12 cellular contexts compared by ENCODE assay signal in the genomic region with DNA sequence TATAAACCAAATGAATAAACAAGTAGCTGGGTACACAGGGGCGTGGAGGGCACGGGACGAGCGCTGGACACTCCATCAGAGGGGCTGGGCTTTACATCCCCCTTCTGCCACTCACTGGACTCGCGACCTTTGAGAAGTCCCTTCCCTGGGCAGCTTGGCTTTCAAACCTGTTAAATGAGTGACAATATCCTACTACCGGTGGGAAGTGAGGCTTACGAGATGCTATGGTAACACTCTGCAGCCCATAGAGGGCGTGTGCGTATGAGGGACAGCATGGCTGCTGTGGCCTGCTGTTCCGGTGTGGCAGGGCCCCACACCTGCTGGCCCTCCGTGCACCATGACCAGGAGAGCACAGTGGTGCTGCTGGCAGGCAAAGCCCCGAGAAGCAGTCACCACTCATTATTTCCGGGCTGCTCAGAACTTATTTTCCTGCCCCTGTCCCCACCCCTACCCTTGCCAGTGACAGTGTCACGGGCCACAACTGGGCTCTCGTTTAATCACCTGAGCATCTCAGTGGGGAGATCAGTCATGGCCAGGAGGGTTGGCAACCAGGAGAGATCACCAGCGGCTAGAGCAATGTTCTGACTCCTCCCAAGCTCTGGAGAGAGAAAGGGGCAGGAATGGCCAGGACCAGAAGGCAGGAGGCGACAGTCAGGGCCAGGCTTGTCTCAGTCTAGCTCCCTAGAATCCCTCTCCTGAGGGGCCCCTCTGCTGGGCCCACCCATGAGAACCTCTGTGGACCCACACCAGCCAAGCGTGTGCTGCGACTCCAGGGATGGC. TPM values are rescaled to one million over a fixed set of nuclear protein-coding genes. Genes with fewer than 3 reads are reported as not detected.
DNase-seq lines count a peak whose midpoint lies in the region; TF ChIP-seq lines count a peak whose summit lies in the region.
"Had no signal": no experiment of that assay in that cellular context is flagged by ENCODE, and none has a peak within 500 bp of the region (broad histone marks: within the 10 kb centered on the region; RNA-seq: fewer than 3 reads in every experiment).

No MANE protein-coding gene starts in this region.

- no peak for TF ChIP-seq POLR2A in spleen (IDR thresholded peaks at IDR 0.05)

- H3K4me3 ChIP-seq in endodermal cell (ENCODE audit: low read length) (no peak overlapping the region), spleen (no peak overlapping the region)
- H3K4me3 ChIP-seq: breast epithelium, esophagus muscularis mucosa had no signal

- H3K27ac ChIP-seq in endodermal cell (ENCODE audit: low read depth, low read length) (no peak overlapping the region), spleen (no peak overlapping the region)
- H3K27ac ChIP-seq: breast epithelium, esophagus muscularis mucosa had no signal

- H3K27me3 Mint-ChIP-seq in endodermal cell (ENCODE audit: insufficient read depth): no peaks in the 10 kb centered on the region
- H3K27me3 Mint-ChIP-seq: activated T-helper 17 cell treated with anti-CD3 and anti-CD28 coated beads, Interleukin-2, amount 50 U/mL, for 72 hours; natural killer cell treated with Interleukin-12 subunit alpha and Interleukin-12 subunit beta and Interleukin-15 and Interleukin-18, amount 100 ng/mL, for 72 hours had no signal

- H3K36me3 ChIP-seq in endodermal cell (ENCODE audit: control insufficient read depth, insufficient read depth, low read length) (peaks cover 64% of the 10 kb centered on the region), spleen (peaks cover 0 to 84% (median 42%) of the 10 kb centered on the region in 6 donors)
- H3K36me3 ChIP-seq: breast epithelium had no signal

- intact Hi-C loops in spleen (cut with DNase I; ENCODE audit: low total_unique reads): no loop called here

- peaks cover 12% of the 10 kb centered on the region for H3K36me3 Mint-ChIP-seq in endodermal cell (ENCODE audit: low read depth)

- H3K4me1 ChIP-seq in endodermal cell (ENCODE audit: control insufficient read depth, insufficient read depth, low read length) (no peaks in the 10 kb centered on the region), spleen (peaks cover 0 to 4% (median 0%) of the 10 kb centered on the region in 6 donors)
- H3K4me1 ChIP-seq: breast epithelium had no signal

- H3K4me1 Mint-ChIP-seq in endodermal cell: peaks cover 2% of the 10 kb centered on the region

- 81 to 85% methylated on average over 13 to 20 of the region's 20 CpGs for WGBS in endodermal cell (ENCODE audit: insufficient coverage in 1 of 2, insufficient read length in 1 of 2), 2 experiments
- 85 to 94% (median 91%) methylated on average over 18 to 20 of the region's 20 CpGs for WGBS in spleen, 5 donors

- no peaks in the 10 kb centered on the region for H3K9me3 Mint-ChIP-seq in endodermal cell
- H3K9me3 Mint-ChIP-seq: activated T-helper 17 cell treated with anti-CD3 and anti-CD28 coated beads, Interleukin-2, amount 50 U/mL, for 72 hours; natural killer cell treated with Interleukin-12 subunit alpha and Interleukin-12 subunit beta and Interleukin-15 and Interleukin-18, amount 100 ng/mL, for 72 hours had no signal

- TF ChIP-seq CTCF in endodermal cell (conservative IDR thresholded peaks at IDR 0.05): peak; percentile 80
- no peak for TF ChIP-seq CTCF in spleen (IDR thresholded peaks at IDR 0.05 in 8 of 11, conservative IDR thresholded peaks at IDR 0.05 in 3 of 11)

- H3K9me3 ChIP-seq in endodermal cell (ENCODE audit: control insufficient read depth, low read length) (no peaks in the 10 kb centered on the region), spleen (no peaks in the 10 kb centered on the region)
- H3K9me3 ChIP-seq: breast epithelium, esophagus muscularis mucosa had no signal

- H3K4me3 Mint-ChIP-seq in endodermal cell: no peak overlapping the region
- H3K4me3 Mint-ChIP-seq: activated T-helper 17 cell treated with anti-CD3 and anti-CD28 coated beads, Interleukin-2, amount 50 U/mL, for 72 hours; natural killer cell treated with Interleukin-12 subunit alpha and Interleukin-12 subunit beta and Interleukin-15 and Interleukin-18, amount 100 ng/mL, for 72 hours had no signal

- no peak overlapping the region for H3K9ac ChIP-seq in endodermal cell (ENCODE audit: extremely low read depth, low read length, poor library complexity, severe bottlenecking)

- DNase-seq in NCI-H82 (lab: John Stamatoyannopoulos, UW) (peak; percentile 6), NCI-H82 treated with DMSO at 0.1 percent for 48 hours (lab: John Stamatoyannopoulos, UW; ENCODE audit: unreplicated experiment) (no peak), endodermal cell (peak; percentile 80), spleen (peak; percentile 48), mucosa of gallbladder (ENCODE audit: low spot score) (no peak), NCI-H1105 treated with DMSO at 0.1 percent for 48 hours (lab: John Stamatoyannopoulos, UW) (no peak)
- DNase-seq: activated CD4-positive, alpha-beta T cell treated with anti-CD3 and anti-CD28 coated beads for 48 hours; NCI-H1930 had no signal

- peak overlapping the region; percentile 61 for H3K27ac Mint-ChIP-seq in endodermal cell
- H3K27ac Mint-ChIP-seq: activated T-helper 17 cell treated with anti-CD3 and anti-CD28 coated beads, Interleukin-2, amount 50 U/mL, for 72 hours; natural killer cell treated with Interleukin-12 subunit alpha and Interleukin-12 subunit beta and Interleukin-15 and Interleukin-18, amount 100 ng/mL, for 72 hours had no signal

- H3K27me3 ChIP-seq in endodermal cell (ENCODE audit: control insufficient read depth, insufficient read depth, low read length, poor library complexity, severe bottlenecking) (no peaks in the 10 kb centered on the region), spleen (replicated peaks in 1 of 7) (no peaks in the 10 kb centered on the region)
- H3K27me3 ChIP-seq: breast epithelium, esophagus muscularis mucosa had no signal

RNA-seq across cellular contexts. Expression of a gene that starts 10.5 kb away (rescaled TPM):
- total RNA-seq in endodermal cell: 10 to 100 TPM; 40.9 to 49.7 TPM
- polyA plus RNA-seq in endodermal cell (2013, experiment 1 of 2): 32.9 TPM
- polyA plus RNA-seq in endodermal cell (2013, experiment 2 of 2): 36.2 TPM
- total RNA-seq in spleen: 10 to 100 TPM; 51.9 to 70.2 (median 62.9) TPM
- polyA plus RNA-seq in spleen: 10 to 100 TPM; 64.1 to 98.4 (median 69.2) TPM
- total RNA-seq in mucosa of gallbladder: 119 TPM

RNA-seq across cellular contexts. Expression of a gene that starts 17.3 kb away (rescaled TPM):
- total RNA-seq in endodermal cell: 100 to 1,000 TPM; 101 to 102 TPM
- polyA plus RNA-seq in endodermal cell (2013, experiment 1 of 2): 139 TPM
- polyA plus RNA-seq in endodermal cell (2013, experiment 2 of 2): 127 TPM
- 100 to 1,000 TPM in 4 of 7 donors, 10 to 100 TPM in 3; 89.3 to 191 (median 102) TPM for total RNA-seq in spleen
- 100 to 1,000 TPM; 196 to 276 (median 220) TPM for polyA plus RNA-seq in spleen
- 125 TPM for total RNA-seq in mucosa of gallbladder

RNA-seq across cellular contexts. Expression of a gene that starts 17.4 kb away (rescaled TPM):
- 10 to 100 TPM; 18.6 to 31.3 TPM for total RNA-seq in endodermal cell
- 19.3 TPM for polyA plus RNA-seq in endodermal cell (2013, experiment 1 of 2)
- polyA plus RNA-seq in endodermal cell (2013, experiment 2 of 2): 19.2 TPM
- total RNA-seq in spleen: 10 to 100 TPM in 5 of 7 donors, 1 to 10 TPM in 2; 5.9 to 23.3 (median 12.4) TPM
- polyA plus RNA-seq in spleen: 10 to 100 TPM; 37.4 to 47.1 (median 41.5) TPM
- 10.1 TPM for total RNA-seq in mucosa of gallbladder

RNA-seq across cellular contexts. Expression of a gene that starts 40.6 kb away (rescaled TPM):
- total RNA-seq in endodermal cell (10 to 100 TPM; 10.2 to 11.4 TPM), spleen (10 to 100 TPM in 3 of 7 donors, 1 to 10 TPM in 4; 4.7 to 17.8 (median 9.0) TPM), mucosa of gallbladder (6.6 TPM)
- 12.2 TPM for polyA plus RNA-seq in endodermal cell (2013, experiment 1 of 2)
- 12.5 TPM for polyA plus RNA-seq in endodermal cell (2013, experiment 2 of 2)
- polyA plus RNA-seq in spleen: 1 to 10 TPM; 1.6 to 4.0 (median 2.6) TPM

RNA-seq across cellular contexts. Expression of a gene that starts 42.3 kb away (rescaled TPM):
- 10 to 100 TPM; 42.9 to 53.0 TPM for total RNA-seq in endodermal cell
- polyA plus RNA-seq in endodermal cell (2013, experiment 1 of 2): 37.6 TPM
- 35.7 TPM for polyA plus RNA-seq in endodermal cell (2013, experiment 2 of 2)
- 10 to 100 TPM; 28.6 to 41.3 (median 34.0) TPM for total RNA-seq in spleen
- polyA plus RNA-seq in spleen: 1 to 10 TPM; 7.6 to 9.4 (median 9.1) TPM
- total RNA-seq in mucosa of gallbladder: 30.2 TPM

Comparison
In these comparisons a context has a peak if more than half of its experiments do, and no peak if none do; other contexts are left out.
1. DNase-seq: peak in NCI-H82 (single experiment), endodermal cell (single experiment) and spleen (single experiment); none in NCI-H82 treated with DMSO at 0.1 percent for 48 hours (single experiment), mucosa of gallbladder (single experiment) and NCI-H1105 treated with DMSO at 0.1 percent for 48 hours (single experiment).